ENCODE assay signal across 8 cellular contexts in genomic region chr7:2844153-2845077, GRCh38. TPM values are rescaled to one million over a fixed set of nuclear protein-coding genes. Genes with fewer than 3 reads are reported as not detected.
DNase-seq lines count a peak whose midpoint lies in the region; ATAC-seq, FAIRE-seq and TF ChIP-seq lines count a peak whose summit lies in the region.

Gene GNA12, minus strand, starts transcription at chr7:2844308. Its CDS starts 147 bp downstream, at chr7:2844161.

- no peaks in the 10 kb centered on the region for H3K27me3 Mint-ChIP-seq in progenitor cell of endocrine pancreas

- peak; percentile 97 for FAIRE-seq in GM12892 (lab: Jason Lieb, UNC)

- DNase-seq in GM12892 (ENCODE audit: insufficient read length) (peak; percentile 98), NCI-H146 (lab: John Stamatoyannopoulos, UW) (peak; percentile 98), T-helper 1 cell (peak; percentile 92 to 99 (median 95)), adrenal gland (peak; percentile 98 to 100 (median 99)), heart right ventricle (peak; percentile 98), progenitor cell of endocrine pancreas (ENCODE audit: low spot score, unreplicated experiment) (peak; percentile 98), ureter (ENCODE audit: low spot score) (peak; percentile 99)

- 2 to 11% (median 3%) methylated on average over 14 to 79 of the region's 80 CpGs for WGBS in adrenal gland, 4 donors
- 2% methylated on average over 61 to 77 of the region's 80 CpGs for WGBS in heart right ventricle, 2 donors

- intact Hi-C loops in adrenal gland (cut with DNase I) (loop anchor here in 1 of 2 donors (10.0 kb wide), 1 partner anchor 130 kb away; no protein-coding TSS in a partner anchor), heart right ventricle (cut with DNase I) (loop anchor here in 6 of 10 donors (2.0 to 10.0 kb wide), 7 partner anchors 42 to 110 kb away; no protein-coding TSS in a partner anchor)

- H3K4me1 ChIP-seq in adrenal gland (replicated peaks in 1 of 2) (peaks cover 11 to 33% of the 10 kb centered on the region in 2 donors), heart right ventricle (peaks cover 4 to 48% (median 31%) of the 10 kb centered on the region in 9 donors)

- TF ChIP-seq POLR2A in GM12892 (IDR thresholded peaks at IDR 0.05; ENCODE audit: low read depth, low read length) = peak; percentile 31; the same call in 1 of the 2 replicates
- TF ChIP-seq POLR2A in adrenal gland (IDR thresholded peaks at IDR 0.05) = peak; percentile 59 to 79

- peaks cover 10% of the 10 kb centered on the region for H3K36me3 Mint-ChIP-seq in progenitor cell of endocrine pancreas (ENCODE audit: insufficient read depth)

- peak within 1 kb of the TSS; percentile 93 for H3K27ac Mint-ChIP-seq in progenitor cell of endocrine pancreas

- peak within 1 kb of the TSS; percentile 81 for H3K4me3 Mint-ChIP-seq in progenitor cell of endocrine pancreas (ENCODE audit: low read depth)

- peaks cover 26% of the 10 kb centered on the region for H3K4me1 Mint-ChIP-seq in progenitor cell of endocrine pancreas (ENCODE audit: low read depth)

- no peaks in the 10 kb centered on the region for H3K9me3 ChIP-seq in adrenal gland (replicated peaks in 1 of 3)
- no peaks in the 10 kb centered on the region for H3K9me3 ChIP-seq in heart right ventricle

- peak within 1 kb of the TSS in 3 of 5 donors; percentile 60 to 94 (median 65) for H3K27ac ChIP-seq in adrenal gland
- H3K27ac ChIP-seq in heart right ventricle = peak within 1 kb of the TSS; percentile 32 to 77 (median 68)

- H3K4me3 ChIP-seq in adrenal gland (peak within 1 kb of the TSS in 3 of 4 donors; percentile 23 to 79 (median 78)), heart right ventricle (peak within 1 kb of the TSS; percentile 72 to 87 (median 78))

- H3K9me3 Mint-ChIP-seq in progenitor cell of endocrine pancreas (ENCODE audit: low read depth) = no peaks in the 10 kb centered on the region

- H3K36me3 ChIP-seq in adrenal gland (replicated peaks in 1 of 2) (no peaks in the 10 kb centered on the region), heart right ventricle (peaks cover 0 to 14% (median 0%) of the 10 kb centered on the region in 9 donors)

- TF ChIP-seq CTCF in adrenal gland (IDR thresholded peaks at IDR 0.05) = no peak
- no peak for TF ChIP-seq CTCF in heart right ventricle (IDR thresholded peaks at IDR 0.05)
- TF ChIP-seq CTCF in progenitor cell of endocrine pancreas (IDR thresholded peaks at IDR 0.05; ENCODE audit: unreplicated experiment) = no peak

- no peaks in the 10 kb centered on the region for H3K27me3 ChIP-seq in adrenal gland
- H3K27me3 ChIP-seq in heart right ventricle = no peaks in the 10 kb centered on the region

- peak; percentile 97 for ATAC-seq in HG02852 (IDR thresholded peaks at IDR 0.05; ENCODE audit: unreplicated experiment)
- peak; percentile 96 to 99 (median 98) for ATAC-seq in heart right ventricle

RNA-seq across cellular contexts. Expression of gene GNA12, which starts in this region (rescaled TPM):
- polyA plus RNA-seq in GM12892 (2012; ENCODE audit: missing spikeins) = 14.9 TPM
- total RNA-seq in adrenal gland (10 to 100 TPM; 34.1 to 65.1 (median 52.6) TPM), heart right ventricle (10 to 100 TPM; 25.0 to 46.4 (median 34.5) TPM), progenitor cell of endocrine pancreas (65.4 and 68.6 TPM in 2 replicates), ureter (41.8 TPM)
- polyA plus RNA-seq in adrenal gland (10 to 100 TPM in 2 of 3 donors, 1 to 10 TPM in 1; 8.2 to 30.9 (median 16.9) TPM), heart right ventricle (10 to 100 TPM in 1 of 2 donors, 1 to 10 TPM in 1; 6.4 to 19.4 TPM)

Comparison
In these comparisons a context has a peak if more than half of its experiments do, and no peak if none do; other contexts are left out.
1. Peak in every context shown above with its lines: DNase-seq, ATAC-seq, H3K4me3 ChIP-seq and H3K27ac ChIP-seq.